In the genomic region with DNA sequence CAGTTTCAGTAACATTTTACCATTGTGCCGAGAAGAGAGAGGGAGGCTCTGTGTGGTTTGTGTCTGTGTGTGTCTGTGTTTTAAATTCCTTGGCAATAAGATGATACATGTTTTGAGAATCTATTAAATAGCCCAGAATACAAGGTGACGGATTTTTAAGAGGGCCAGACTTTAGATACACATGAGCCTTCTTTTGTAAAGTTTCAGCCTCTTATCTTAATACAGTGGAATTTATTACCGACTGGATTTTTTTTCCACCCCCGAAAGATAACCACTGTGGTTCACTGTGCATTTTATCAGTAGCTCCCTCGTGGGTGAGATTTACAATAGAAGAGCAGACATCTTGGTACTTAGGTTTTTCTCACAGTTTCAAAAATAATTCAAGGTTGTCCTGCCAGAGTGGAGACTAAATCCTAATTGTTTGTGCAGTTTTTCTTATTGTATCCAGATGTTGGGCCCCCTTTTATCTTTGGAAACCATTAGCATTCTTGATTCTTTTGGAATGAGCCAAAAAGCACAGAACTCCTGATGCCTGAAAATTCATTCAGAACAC, we compare ENCODE assay signal across 15 cellular contexts. TPM values are rescaled to one million over a fixed set of nuclear protein-coding genes. Genes with fewer than 3 reads are reported as not detected.
DNase-seq lines count a peak whose midpoint lies in the region; ATAC-seq and TF ChIP-seq lines count a peak whose summit lies in the region.
"Had no signal": no experiment of that assay in that cellular context is flagged by ENCODE, and none has a peak within 500 bp of the region (broad histone marks: within the 10 kb centered on the region; RNA-seq: fewer than 3 reads in every experiment).

No MANE protein-coding gene starts in this region.

- no peaks in the 10 kb centered on the region for H3K9me3 Mint-ChIP-seq in activated CD4-positive, alpha-beta T cell treated with anti-CD3 and anti-CD28 coated beads, Interleukin-2, amount 10 ng/mL, durations not matched to agents 24 days and 14 days
- H3K9me3 Mint-ChIP-seq in stimulated activated naive B cell treated with anti-CD40 and anti-IgM and Interleukin-4, amounts not matched to agents 10 μg/mL and 1 μg/mL and 100 μg/mL, for 72 hours, result no peaks in the 10 kb centered on the region

- intact Hi-C loops in activated CD4-positive, alpha-beta T cell treated with anti-CD3 and anti-CD28 coated beads, Interleukin-2, amount 10 ng/mL, durations not matched to agents 24 days and 14 days (cut with micrococcal nuclease), result no loop called here

- no peak overlapping the region for H3K4me3 ChIP-seq in fibroblast of pulmonary artery (replicated peaks; ENCODE audit: low read depth, low read length)
- H3K4me3 ChIP-seq: thoracic aorta had no signal

- no peak for TF ChIP-seq CTCF in fibroblast of pulmonary artery (IDR thresholded peaks at IDR 0.05; ENCODE audit: low read length, missing control alignments)

- peaks cover 13% of the 10 kb centered on the region for H3K4me1 Mint-ChIP-seq in activated CD4-positive, alpha-beta T cell treated with anti-CD3 and anti-CD28 coated beads, Interleukin-2, amount 10 ng/mL, durations not matched to agents 24 days and 14 days
- H3K4me1 Mint-ChIP-seq in stimulated activated naive B cell treated with anti-CD40 and anti-IgM and Interleukin-4, amounts not matched to agents 10 μg/mL and 1 μg/mL and 100 μg/mL, for 72 hours, result peaks cover 10 to 30% of the 10 kb centered on the region in 2 donors

- peak overlapping the region; percentile 64 for H3K27ac Mint-ChIP-seq in activated CD4-positive, alpha-beta T cell treated with anti-CD3 and anti-CD28 coated beads, Interleukin-2, amount 10 ng/mL, durations not matched to agents 24 days and 14 days
- H3K27ac Mint-ChIP-seq in stimulated activated naive B cell treated with anti-CD40 and anti-IgM and Interleukin-4, amounts not matched to agents 10 μg/mL and 1 μg/mL and 100 μg/mL, for 72 hours, result peak overlapping the region; percentile 75

- ATAC-seq in SK-N-SH treated with all-trans-retinoic acid at 6 μM for 48 hours (peak; percentile 27), HG03439 (IDR thresholded peaks at IDR 0.05; ENCODE audit: unreplicated experiment) (no peak)
- no peak for ATAC-seq in stimulated activated naive B cell treated with anti-CD40 and anti-IgM and Interleukin-4, amounts not matched to agents 10 μg/mL and 1 μg/mL and 100 μg/mL, for 72 hours (replicated peaks)

- peaks cover 44% of the 10 kb centered on the region for H3K36me3 Mint-ChIP-seq in activated CD4-positive, alpha-beta T cell treated with anti-CD3 and anti-CD28 coated beads, Interleukin-2, amount 10 ng/mL, durations not matched to agents 24 days and 14 days (ENCODE audit: low read depth)
- peaks cover 37 to 38% of the 10 kb centered on the region in 2 donors for H3K36me3 Mint-ChIP-seq in stimulated activated naive B cell treated with anti-CD40 and anti-IgM and Interleukin-4, amounts not matched to agents 10 μg/mL and 1 μg/mL and 100 μg/mL, for 72 hours

- H3K4me3 Mint-ChIP-seq in activated CD4-positive, alpha-beta T cell treated with anti-CD3 and anti-CD28 coated beads, Interleukin-2, amount 10 ng/mL, durations not matched to agents 24 days and 14 days, result no peak overlapping the region
- H3K4me3 Mint-ChIP-seq in stimulated activated naive B cell treated with anti-CD40 and anti-IgM and Interleukin-4, amounts not matched to agents 10 μg/mL and 1 μg/mL and 100 μg/mL, for 72 hours, result peak overlapping the region in 1 of 2 donors; percentile 30

- no peak for DNase-seq in activated CD4-positive, alpha-beta T cell treated with anti-CD3 and anti-CD28 coated beads, Interleukin-2, amount 10 ng/mL, durations not matched to agents 24 days and 14 days
- no peak for DNase-seq in activated CD4-positive, alpha-beta T cell treated with anti-CD3 and anti-CD28 coated beads, Interleukin-2, amount 50 U/mL, for 1 hour
- DNase-seq in fibroblast of pulmonary artery (ENCODE audit: low read depth), result peak; percentile 57
- DNase-seq in stimulated activated naive B cell treated with anti-CD40 and anti-IgM and Interleukin-4, amounts not matched to agents 10 μg/mL and 1 μg/mL and 100 μg/mL, for 72 hours, result no peak
- no peak for DNase-seq in NCI-H524 (lab: John Stamatoyannopoulos, UW)
- no peak for DNase-seq in AG20443 (ENCODE audit: low spot score)
- DNase-seq: activated CD4-positive, alpha-beta T cell treated with anti-CD3 and anti-CD28 coated beads for 48 hours; aorta; DMS79 treated with DMSO at 0.1 percent for 48 hours; NCI-H187; occipital lobe; stimulated activated CD4-positive, alpha-beta T cell treated with anti-CD3 and anti-CD28 coated beads, Interleukin-2, amount 100 ng/mL, for 48 hours had no signal

- H3K27me3 Mint-ChIP-seq in activated CD4-positive, alpha-beta T cell treated with anti-CD3 and anti-CD28 coated beads, Interleukin-2, amount 10 ng/mL, durations not matched to agents 24 days and 14 days, result no peaks in the 10 kb centered on the region
- H3K27me3 Mint-ChIP-seq in stimulated activated naive B cell treated with anti-CD40 and anti-IgM and Interleukin-4, amounts not matched to agents 10 μg/mL and 1 μg/mL and 100 μg/mL, for 72 hours, result no peaks in the 10 kb centered on the region

TF ChIP-seq in SK-N-SH treated with all-trans-retinoic acid at 6 μM for 48 hours, 23 proteins besides CTCF, POLR2A, EP300 and RAD21 (continues in another document):
- TF ChIP-seq ZNF70 (CRISPR knock-in tag; IDR thresholded peaks at IDR 0.05), result no peak
- TF ChIP-seq TCF4 (CRISPR knock-in tag; IDR thresholded peaks at IDR 0.05; ENCODE audit: borderline replicate concordance), result peak; percentile 32; the same call in 1 of the 2 replicates
- peak; percentile 86 for TF ChIP-seq ISL1 (CRISPR knock-in tag; IDR thresholded peaks at IDR 0.05)
- TF ChIP-seq, protein P1, sequence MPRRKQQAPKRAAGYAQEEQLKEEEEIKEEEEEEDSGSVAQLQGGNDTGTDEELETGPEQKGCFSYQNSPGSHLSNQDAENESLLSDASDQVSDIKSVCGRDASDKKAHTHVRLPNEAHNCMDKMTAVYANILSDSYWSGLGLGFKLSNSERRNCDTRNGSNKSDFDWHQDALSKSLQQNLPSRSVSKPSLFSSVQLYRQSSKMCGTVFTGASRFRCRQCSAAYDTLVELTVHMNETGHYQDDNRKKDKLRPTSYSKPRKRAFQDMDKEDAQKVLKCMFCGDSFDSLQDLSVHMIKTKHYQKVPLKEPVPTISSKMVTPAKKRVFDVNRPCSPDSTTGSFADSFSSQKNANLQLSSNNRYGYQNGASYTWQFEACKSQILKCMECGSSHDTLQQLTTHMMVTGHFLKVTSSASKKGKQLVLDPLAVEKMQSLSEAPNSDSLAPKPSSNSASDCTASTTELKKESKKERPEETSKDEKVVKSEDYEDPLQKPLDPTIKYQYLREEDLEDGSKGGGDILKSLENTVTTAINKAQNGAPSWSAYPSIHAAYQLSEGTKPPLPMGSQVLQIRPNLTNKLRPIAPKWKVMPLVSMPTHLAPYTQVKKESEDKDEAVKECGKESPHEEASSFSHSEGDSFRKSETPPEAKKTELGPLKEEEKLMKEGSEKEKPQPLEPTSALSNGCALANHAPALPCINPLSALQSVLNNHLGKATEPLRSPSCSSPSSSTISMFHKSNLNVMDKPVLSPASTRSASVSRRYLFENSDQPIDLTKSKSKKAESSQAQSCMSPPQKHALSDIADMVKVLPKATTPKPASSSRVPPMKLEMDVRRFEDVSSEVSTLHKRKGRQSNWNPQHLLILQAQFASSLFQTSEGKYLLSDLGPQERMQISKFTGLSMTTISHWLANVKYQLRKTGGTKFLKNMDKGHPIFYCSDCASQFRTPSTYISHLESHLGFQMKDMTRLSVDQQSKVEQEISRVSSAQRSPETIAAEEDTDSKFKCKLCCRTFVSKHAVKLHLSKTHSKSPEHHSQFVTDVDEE (CRISPR knock-in tag; IDR thresholded peaks at IDR 0.05), result no peak
- no peak for TF ChIP-seq ZFP30 (CRISPR knock-in tag; IDR thresholded peaks at IDR 0.05)
- no peak for TF ChIP-seq BACH2 (CRISPR knock-in tag; IDR thresholded peaks at IDR 0.05; ENCODE audit: borderline replicate concordance)
- TF ChIP-seq, protein P2, sequence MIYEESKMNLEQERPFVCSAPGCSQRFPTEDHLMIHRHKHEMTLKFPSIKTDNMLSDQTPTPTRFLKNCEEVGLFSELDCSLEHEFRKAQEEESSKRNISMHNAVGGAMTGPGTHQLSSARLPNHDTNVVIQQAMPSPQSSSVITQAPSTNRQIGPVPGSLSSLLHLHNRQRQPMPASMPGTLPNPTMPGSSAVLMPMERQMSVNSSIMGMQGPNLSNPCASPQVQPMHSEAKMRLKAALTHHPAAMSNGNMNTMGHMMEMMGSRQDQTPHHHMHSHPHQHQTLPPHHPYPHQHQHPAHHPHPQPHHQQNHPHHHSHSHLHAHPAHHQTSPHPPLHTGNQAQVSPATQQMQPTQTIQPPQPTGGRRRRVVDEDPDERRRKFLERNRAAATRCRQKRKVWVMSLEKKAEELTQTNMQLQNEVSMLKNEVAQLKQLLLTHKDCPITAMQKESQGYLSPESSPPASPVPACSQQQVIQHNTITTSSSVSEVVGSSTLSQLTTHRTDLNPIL (CRISPR knock-in tag; IDR thresholded peaks at IDR 0.05; ENCODE audit: low read depth), result peak; percentile 34; the same call in 1 of the 2 replicates
- no peak for TF ChIP-seq ZC3H10 (CRISPR knock-in tag; IDR thresholded peaks at IDR 0.05)
- TF ChIP-seq OSR1 (CRISPR knock-in tag; IDR thresholded peaks at IDR 0.05), result no peak
- no peak for TF ChIP-seq ZFP3 (CRISPR knock-in tag; IDR thresholded peaks at IDR 0.05)
- TF ChIP-seq ZNF8 (CRISPR knock-in tag; IDR thresholded peaks at IDR 0.05), result no peak
- no peak for TF ChIP-seq ZNF565 (CRISPR knock-in tag; conservative IDR thresholded peaks at IDR 0.05; ENCODE audit: low read depth)
- TF ChIP-seq, protein P3, sequence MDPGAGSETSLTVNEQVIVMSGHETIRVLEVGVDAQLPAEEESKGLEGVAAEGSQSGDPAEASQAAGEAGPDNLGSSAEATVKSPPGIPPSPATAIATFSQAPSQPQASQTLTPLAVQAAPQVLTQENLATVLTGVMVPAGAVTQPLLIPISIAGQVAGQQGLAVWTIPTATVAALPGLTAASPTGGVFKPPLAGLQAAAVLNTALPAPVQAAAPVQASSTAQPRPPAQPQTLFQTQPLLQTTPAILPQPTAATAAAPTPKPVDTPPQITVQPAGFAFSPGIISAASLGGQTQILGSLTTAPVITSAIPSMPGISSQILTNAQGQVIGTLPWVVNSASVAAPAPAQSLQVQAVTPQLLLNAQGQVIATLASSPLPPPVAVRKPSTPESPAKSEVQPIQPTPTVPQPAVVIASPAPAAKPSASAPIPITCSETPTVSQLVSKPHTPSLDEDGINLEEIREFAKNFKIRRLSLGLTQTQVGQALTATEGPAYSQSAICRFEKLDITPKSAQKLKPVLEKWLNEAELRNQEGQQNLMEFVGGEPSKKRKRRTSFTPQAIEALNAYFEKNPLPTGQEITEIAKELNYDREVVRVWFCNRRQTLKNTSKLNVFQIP (CRISPR knock-in tag; IDR thresholded peaks at IDR 0.05; ENCODE audit: borderline replicate concordance, low read depth), result no peak

RNA-seq across cellular contexts. Expression of a gene that starts 49.9 kb away (rescaled TPM):
- 141 and 143 TPM in 2 replicates for total RNA-seq in activated CD4-positive, alpha-beta T cell treated with anti-CD3 and anti-CD28 coated beads, Interleukin-2, amount 10 ng/mL, durations not matched to agents 24 days and 14 days

RNA-seq across cellular contexts. Expression of a gene that starts 56.0 kb away (rescaled TPM):
- 63.4 and 64.5 TPM in 2 replicates for total RNA-seq in activated CD4-positive, alpha-beta T cell treated with anti-CD3 and anti-CD28 coated beads, Interleukin-2, amount 10 ng/mL, durations not matched to agents 24 days and 14 days
